ENCODE assay signal across 11 cellular contexts in the genomic region with DNA sequence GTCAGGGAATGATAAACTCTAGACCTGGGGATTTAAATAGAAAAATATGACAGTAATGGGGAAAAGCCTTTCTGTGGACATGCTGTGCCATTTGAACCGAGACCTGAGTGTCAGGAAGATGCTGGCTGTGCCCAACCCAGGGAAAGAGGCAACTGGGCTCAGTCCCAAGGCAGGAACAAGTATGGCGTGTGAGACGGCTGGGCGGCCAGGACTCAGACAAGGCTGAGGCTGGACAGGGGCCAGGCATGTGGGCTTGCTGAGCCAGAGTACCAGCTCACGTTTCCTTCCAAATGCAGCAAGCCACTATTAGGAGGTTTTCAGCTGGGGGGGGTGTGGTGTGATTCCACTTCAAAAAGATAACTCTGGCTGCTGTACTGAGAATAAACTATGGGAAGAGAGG.
A peak's percentile ranks its signal among the peaks of the same experiment; 100 is the strongest.
DNase-seq lines count a peak whose midpoint lies in the region; ATAC-seq and TF ChIP-seq lines count a peak whose summit lies in the region.
"Had no signal": no experiment of that assay in that cellular context is flagged by ENCODE, and none has a peak within 500 bp of the region (broad histone marks: within the 10 kb centered on the region; RNA-seq: fewer than 3 reads in every experiment).

No MANE protein-coding gene starts in this region.

- intact Hi-C loops in CD14-positive monocyte (cut with micrococcal nuclease): no loop called here
- intact Hi-C loops in activated T-helper 2 cell treated with anti-CD3 and anti-CD28 coated beads, Interferon-gamma antibody, Interleukin-2, Interleukin-4, amounts not matched to agents 10 μg/mL and 5 μg/mL and 100 μg/mL, durations not matched to agents 14 hours and 24 hours and 36 hours (cut with micrococcal nuclease): no loop called here

- H3K4me3 Mint-ChIP-seq in CD14-positive monocyte (no peak overlapping the region), IgD-negative memory B cell (peak overlapping the region in 1 of 4 donors; percentile 3)
- H3K4me3 Mint-ChIP-seq in activated T-helper 2 cell treated with anti-CD3 and anti-CD28 coated beads, Interferon-gamma antibody, Interleukin-2, Interleukin-4, amounts not matched to agents 10 μg/mL and 5 μg/mL and 100 μg/mL, durations not matched to agents 14 hours and 24 hours and 36 hours (ENCODE audit: low read depth): no peak overlapping the region

- H3K9me3 Mint-ChIP-seq in CD14-positive monocyte (peaks cover 0 to 2% (median 0%) of the 10 kb centered on the region in 7 donors), IgD-negative memory B cell (no peaks in the 10 kb centered on the region)
- no peaks in the 10 kb centered on the region for H3K9me3 Mint-ChIP-seq in activated T-helper 2 cell treated with anti-CD3 and anti-CD28 coated beads, Interferon-gamma antibody, Interleukin-2, Interleukin-4, amounts not matched to agents 10 μg/mL and 5 μg/mL and 100 μg/mL, durations not matched to agents 14 hours and 24 hours and 36 hours

- H3K27ac ChIP-seq in hepatocyte: no peak overlapping the region
- H3K27ac ChIP-seq: SJSA1 had no signal

- H3K9me2 ChIP-seq in hepatocyte (replicated peaks; ENCODE audit: insufficient read depth): no peaks in the 10 kb centered on the region

- no peak overlapping the region for H3K4me3 ChIP-seq in hepatocyte
- H3K4me3 ChIP-seq: SJSA1 had no signal

- H2AFZ ChIP-seq in hepatocyte: no peak overlapping the region

- H3K27me3 ChIP-seq in hepatocyte: no peaks in the 10 kb centered on the region
- H3K27me3 ChIP-seq: SJSA1 had no signal

- no peak overlapping the region for H3K4me2 ChIP-seq in hepatocyte

- no peaks in the 10 kb centered on the region for H3K4me1 ChIP-seq in hepatocyte (ENCODE audit: insufficient read depth)
- H3K4me1 ChIP-seq: SJSA1 had no signal

- H3K4me1 Mint-ChIP-seq in CD14-positive monocyte (peaks cover 4% of the 10 kb centered on the region), IgD-negative memory B cell (peaks cover 0 to 2% (median 0%) of the 10 kb centered on the region in 3 donors)
- H3K4me1 Mint-ChIP-seq in activated T-helper 2 cell treated with anti-CD3 and anti-CD28 coated beads, Interferon-gamma antibody, Interleukin-2, Interleukin-4, amounts not matched to agents 10 μg/mL and 5 μg/mL and 100 μg/mL, durations not matched to agents 14 hours and 24 hours and 36 hours (ENCODE audit: low read depth): no peaks in the 10 kb centered on the region

- no peaks in the 10 kb centered on the region for H3K36me3 ChIP-seq in hepatocyte (replicated peaks; ENCODE audit: insufficient read depth, low read depth)
- H3K36me3 ChIP-seq: SJSA1 had no signal

- no peaks in the 10 kb centered on the region for H3K9me3 ChIP-seq in hepatocyte (ENCODE audit: low read depth)
- H3K9me3 ChIP-seq: SJSA1 had no signal

- H3K27ac Mint-ChIP-seq in CD14-positive monocyte (peak overlapping the region in 4 of 7 donors; percentile 2 to 26 (median 18)), IgD-negative memory B cell (peak overlapping the region; percentile 4 to 68 (median 14))
- no peak overlapping the region for H3K27ac Mint-ChIP-seq in activated T-helper 2 cell treated with anti-CD3 and anti-CD28 coated beads, Interferon-gamma antibody, Interleukin-2, Interleukin-4, amounts not matched to agents 10 μg/mL and 5 μg/mL and 100 μg/mL, durations not matched to agents 14 hours and 24 hours and 36 hours

- H3K36me3 Mint-ChIP-seq in CD14-positive monocyte (peaks cover 89 to 99% of the 10 kb centered on the region in 2 donors), IgD-negative memory B cell (peaks cover 12% of the 10 kb centered on the region)
- peaks cover 79% of the 10 kb centered on the region for H3K36me3 Mint-ChIP-seq in activated T-helper 2 cell treated with anti-CD3 and anti-CD28 coated beads, Interferon-gamma antibody, Interleukin-2, Interleukin-4, amounts not matched to agents 10 μg/mL and 5 μg/mL and 100 μg/mL, durations not matched to agents 14 hours and 24 hours and 36 hours (ENCODE audit: low read depth)

- H4K20me1 ChIP-seq in hepatocyte (ENCODE audit: insufficient read depth, poor library complexity, severe bottlenecking): no peaks in the 10 kb centered on the region

- H3K27me3 Mint-ChIP-seq in CD14-positive monocyte (ENCODE audit: low read depth in 3 of 3) (peaks cover 0 to 4% (median 1%) of the 10 kb centered on the region in 3 donors), IgD-negative memory B cell (no peaks in the 10 kb centered on the region)
- H3K27me3 Mint-ChIP-seq in activated T-helper 2 cell treated with anti-CD3 and anti-CD28 coated beads, Interferon-gamma antibody, Interleukin-2, Interleukin-4, amounts not matched to agents 10 μg/mL and 5 μg/mL and 100 μg/mL, durations not matched to agents 14 hours and 24 hours and 36 hours (ENCODE audit: low read depth): no peaks in the 10 kb centered on the region

- 67% methylated on average over 5 of the region's 5 CpGs for WGBS in hepatocyte (ENCODE audit: low lambda C conversion rate, missing lambda C conversion rate)

- H3K79me2 ChIP-seq in hepatocyte: no peaks in the 10 kb centered on the region

- no peak for DNase-seq in CD14-positive monocyte (ENCODE audit: low spot score)
- peak; percentile 75 for DNase-seq in cerebellum (ENCODE audit: low spot score)
- peak; percentile 16 for DNase-seq in medulla oblongata (ENCODE audit: extremely low spot score)
- DNase-seq in middle frontal gyrus (ENCODE audit: extremely low spot score, low spot score): no peak
- DNase-seq in hepatocyte (ENCODE audit: low spot score): no peak
- DNase-seq in activated T-helper 2 cell treated with anti-CD3 and anti-CD28 coated beads, Interferon-gamma antibody, Interleukin-2, Interleukin-4, amounts not matched to agents 10 μg/mL and 5 μg/mL and 100 μg/mL, durations not matched to agents 14 hours and 24 hours and 36 hours (ENCODE audit: low spot score): no peak
- DNase-seq: cortex of kidney, NCI-H1930 had no signal

- ATAC-seq in GM19351 (IDR thresholded peaks at IDR 0.05; ENCODE audit: unreplicated experiment): no peak

- TF ChIP-seq CTCF in CD14-positive monocyte (IDR thresholded peaks at IDR 0.05): no peak
- no peak for TF ChIP-seq CTCF in hepatocyte (IDR thresholded peaks at IDR 0.05; ENCODE audit: poor library complexity)

Comparison
In these comparisons a context has a peak if more than half of its experiments do, and no peak if none do; other contexts are left out.
1. DNase-seq: peak in cerebellum (single experiment) and medulla oblongata (single experiment); none in CD14-positive monocyte (single experiment), middle frontal gyrus (single experiment), hepatocyte (single experiment) and activated T-helper 2 cell treated with anti-CD3 and anti-CD28 coated beads, Interferon-gamma antibody, Interleukin-2, Interleukin-4, amounts not matched to agents 10 μg/mL and 5 μg/mL and 100 μg/mL, durations not matched to agents 14 hours and 24 hours and 36 hours (single experiment).